ENCODE assay signal across 13 cellular contexts in the genomic region with DNA sequence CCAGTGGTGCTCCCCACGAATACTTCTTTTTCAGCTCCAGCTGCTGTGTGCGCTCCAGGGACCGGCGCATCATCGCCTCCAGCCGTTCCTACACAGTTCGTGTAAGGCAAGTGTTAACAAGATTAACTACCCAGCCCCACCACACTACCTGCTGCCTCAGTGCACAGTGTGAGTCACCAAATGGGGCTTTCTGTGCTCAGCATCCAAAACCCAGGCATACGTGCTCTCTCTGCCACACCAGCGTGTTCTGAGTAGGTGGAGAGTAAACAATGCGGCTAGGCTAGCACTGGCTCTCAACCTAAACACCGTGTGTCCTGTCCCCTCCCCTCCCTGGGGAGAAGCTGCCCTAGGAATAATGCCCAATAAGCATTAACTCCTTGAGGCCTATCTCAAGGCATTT.
DNase-seq lines count a peak whose midpoint lies in the region; ATAC-seq, FAIRE-seq and TF ChIP-seq lines count a peak whose summit lies in the region.
"Had no signal": no experiment of that assay in that cellular context is flagged by ENCODE, and none has a peak within 500 bp of the region (broad histone marks: within the 10 kb centered on the region; RNA-seq: fewer than 3 reads in every experiment).

No MANE protein-coding gene starts in this region.

- no peak overlapping the region for H3K4me3 Mint-ChIP-seq in MCF 10A (ENCODE audit: unreplicated experiment)

- H3K27me3 Mint-ChIP-seq in MCF 10A (ENCODE audit: insufficient read depth, unreplicated experiment) = peaks cover 82% of the 10 kb centered on the region

- POLR2A ChIA-PET in MCF 10A (lab: Yijun Ruan, JAX) (no interaction called here), GM12878 (lab: Charles Lee) (no interaction called here)

- H3K9me3 ChIP-seq in breast epithelium (no peaks in the 10 kb centered on the region), Karpas-422 (ENCODE audit: low read length) (no peaks in the 10 kb centered on the region), GM12878 (replicated peaks; ENCODE audit: control insufficient read depth, insufficient read depth, low read length) (no peaks in the 10 kb centered on the region)
- H3K9me3 ChIP-seq: MG63, upper lobe of left lung had no signal

- in situ Hi-C loops in GM12878 (cut with MboI) = loop anchor here (25.0 kb wide), 2 partner anchors 144 to 1669 kb away; no protein-coding TSS in a partner anchor

- no peak for TF ChIP-seq RAD21 in GM12878 (IDR thresholded peaks at IDR 0.05; ENCODE audit: insufficient read depth, low read depth, low read length)

- FAIRE-seq in GM12878 (lab: Jason Lieb, UNC) (no peak), urothelium cell line (lab: Jason Lieb, UNC) (no peak)

- SMC1A ChIA-PET in GM12878 (lab: Charles Lee; ENCODE audit: uncharacterized antibody, unreplicated experiment) = interaction anchor here (0.6 to 2.9 kb wide), 5 partner anchors 8 to 389 kb away, joined by 3 to 15 read pairs (median 4); no protein-coding TSS in a partner anchor

- CTCF ChIA-PET in MCF 10A (lab: Yijun Ruan, JAX) = interaction anchor here (0.6 to 0.7 kb wide), 4 partner anchors 29 to 153 kb away, joined by 3 to 4 read pairs (median 4); no protein-coding TSS in a partner anchor
- CTCF ChIA-PET in GM12878 (lab: Yijun Ruan, JAX) = interaction anchor here (1.4 to 3.8 kb wide), 2 partner anchors 11 to 12 kb away, joined by 4 to 21 read pairs; no protein-coding TSS in a partner anchor

- peak; percentile 59 for DNase-seq in MCF 10A (ENCODE audit: unreplicated experiment)
- no peak for DNase-seq in breast epithelium (ENCODE audit: low spot score in 2 of 2)
- peak; percentile 51 for DNase-seq in Karpas-422
- no peak for DNase-seq in GM12878 (ENCODE audit: low read depth, low spot score)
- peak; percentile 22 for DNase-seq in urothelium cell line (ENCODE audit: low spot score)
- no peak for DNase-seq in retina
- DNase-seq in NCI-H146 (lab: John Stamatoyannopoulos, UW) = no peak
- no peak for DNase-seq in effector CD8-positive, alpha-beta T cell (lab: John Stamatoyannopoulos, UW)
- DNase-seq: activated naive CD4-positive, alpha-beta T cell treated with anti-CD3 and anti-CD28 coated beads, Interleukin-2, amount 50 U/mL, for 16 hours; dermis blood vessel endothelial cell; MG63; upper lobe of left lung had no signal

- no peak for TF ChIP-seq EP300 in GM12878 (IDR thresholded peaks at IDR 0.05; ENCODE audit: borderline replicate concordance in 1 of 2, control insufficient read depth in 1 of 2, low read depth in 2 of 2, low read length in 2 of 2)

- no peak overlapping the region for H3K27ac Mint-ChIP-seq in MCF 10A (ENCODE audit: low read depth, unreplicated experiment)

- BruUV-seq in MCF 10A (replicated peaks; lab: Mats Ljungman, UMichigan) (no TSS peak), GM12878 (replicated peaks; lab: Mats Ljungman, UMichigan) (no TSS peak)

- peaks cover 0 to 49% of the 10 kb centered on the region in 2 donors for H3K27me3 ChIP-seq in breast epithelium
- no peaks in the 10 kb centered on the region for H3K27me3 ChIP-seq in Karpas-422 (ENCODE audit: low read length)
- no peaks in the 10 kb centered on the region; a peak in 1 of 4 replicates for H3K27me3 ChIP-seq in GM12878 (replicated peaks in 1 of 2; ENCODE audit: control insufficient read depth in 2 of 2, insufficient read depth in 2 of 2, low read length in 1 of 2)
- H3K27me3 ChIP-seq: MG63, upper lobe of left lung had no signal

- 0 out of 2 replicates have a peak overlapping the region, but pooled peaks have one; percentile 18 for H2AFZ ChIP-seq in Karpas-422 (ENCODE audit: low read length)
- no peak overlapping the region for H2AFZ ChIP-seq in GM12878 (ENCODE audit: control insufficient read depth, low read depth, low read length)

- H4K20me1 ChIP-seq in Karpas-422 (ENCODE audit: insufficient read depth, low read depth, low read length) (no peaks in the 10 kb centered on the region), GM12878 (ENCODE audit: control insufficient read depth, insufficient read depth) (no peaks in the 10 kb centered on the region)

- peak overlapping the region; percentile 71 for H3K4me2 ChIP-seq in Karpas-422 (ENCODE audit: low read depth, low read length, poor library complexity, severe bottlenecking)
- H3K4me2 ChIP-seq in GM12878 (ENCODE audit: control insufficient read depth, insufficient read depth) = no peak overlapping the region

- H3K4me1 Mint-ChIP-seq in MCF 10A (ENCODE audit: insufficient read depth, unreplicated experiment) = peaks cover 6% of the 10 kb centered on the region

- H3K36me3 ChIP-seq in breast epithelium (no peaks in the 10 kb centered on the region), Karpas-422 (ENCODE audit: insufficient read depth, low read length) (no peaks in the 10 kb centered on the region), GM12878 (ENCODE audit: control insufficient read depth in 2 of 2, insufficient read depth in 2 of 2, low read length in 1 of 2) (no peaks in the 10 kb centered on the region)
- H3K36me3 ChIP-seq: MG63, upper lobe of left lung had no signal

- intact Hi-C loops in MCF 10A (cut with micrococcal nuclease) (no loop called here), breast epithelium (cut with DNase I; ENCODE audit: low total_unique reads) (no loop called here), GM12878 (cut with micrococcal nuclease; ENCODE audit: unreplicated experiment) (no loop called here)

- H3K27ac ChIP-seq in breast epithelium (no peak overlapping the region), Karpas-422 (ENCODE audit: low read length) (peak overlapping the region; percentile 93), GM12878 (ENCODE audit: control insufficient read depth, insufficient read depth) (no peak overlapping the region)
- H3K27ac ChIP-seq: upper lobe of left lung had no signal

- H3K9me2 ChIP-seq in Karpas-422 (replicated peaks; ENCODE audit: insufficient read depth, low read length) = no peaks in the 10 kb centered on the region

- TF ChIP-seq POLR2A in breast epithelium (IDR thresholded peaks at IDR 0.05) (no peak), GM12878 (IDR thresholded peaks at IDR 0.05; ENCODE audit: low read depth, low read length) (no peak)

- WGBS in GM12878 (ENCODE audit: insufficient coverage, insufficient replicate concordance, low lambda C conversion rate, missing lambda C conversion rate) = 41% methylated on average over 11 of the region's 11 CpGs

- peak; percentile 67 for ATAC-seq in GM12878
- ATAC-seq: Panc1 had no signal

- RAD21 ChIA-PET in GM12878 (lab: Charles Lee; ENCODE audit: unreplicated experiment) = interaction anchor here (0.6 to 3.7 kb wide), 2 partner anchors 11 to 78 kb away, joined by 4 to 18 read pairs; no protein-coding TSS in a partner anchor

- H3K9ac ChIP-seq in Karpas-422 (ENCODE audit: low read length) = peak overlapping the region; percentile 66
- no peak overlapping the region for H3K9ac ChIP-seq in GM12878 (ENCODE audit: control insufficient read depth, insufficient read depth, low read length)

- no peak for TF ChIP-seq CTCF in MCF 10A (IDR thresholded peaks at IDR 0.05; ENCODE audit: unreplicated experiment)
- no peak for TF ChIP-seq CTCF in breast epithelium (IDR thresholded peaks at IDR 0.05)
- TF ChIP-seq CTCF in GM12878 (IDR thresholded peaks at IDR 0.05 in 2 of 3, conservative IDR thresholded peaks at IDR 0.05 in 1 of 3; ENCODE audit: control insufficient read depth in 2 of 3, extremely low read depth in 1 of 3, insufficient read depth in 1 of 3, low read depth in 3 of 3, low read length in 3 of 3) = no peak

- no peaks in the 10 kb centered on the region for H3K4me1 ChIP-seq in breast epithelium
- peaks cover 71% of the 10 kb centered on the region for H3K4me1 ChIP-seq in Karpas-422 (ENCODE audit: low read length)
- H3K4me1 ChIP-seq in GM12878 (ENCODE audit: control insufficient read depth, insufficient read depth, low read length) = no peaks in the 10 kb centered on the region

- H3K36me3 Mint-ChIP-seq in MCF 10A (ENCODE audit: insufficient read depth, unreplicated experiment) = no peaks in the 10 kb centered on the region

- H3K4me3 ChIP-seq in breast epithelium (no peak overlapping the region), Karpas-422 (ENCODE audit: low read length) (peak overlapping the region; percentile 66), GM12878 (no peak overlapping the region)
- H3K4me3 ChIP-seq: MG63, upper lobe of left lung had no signal

- H3K79me2 ChIP-seq in Karpas-422 (ENCODE audit: low read length) (no peaks in the 10 kb centered on the region), GM12878 (ENCODE audit: control insufficient read depth, insufficient read depth, low read length) (no peaks in the 10 kb centered on the region)

- H3K9me3 Mint-ChIP-seq in MCF 10A (ENCODE audit: unreplicated experiment) = no peaks in the 10 kb centered on the region

TF ChIP-seq in GM12878, 131 proteins besides CTCF, POLR2A, EP300 and RAD21 (continues in another document):
- TF ChIP-seq TCF3 (IDR thresholded peaks at IDR 0.05; ENCODE audit: borderline replicate concordance, insufficient read depth, low read depth, low read length) (no peak), ZNF384 (IDR thresholded peaks at IDR 0.05; ENCODE audit: borderline replicate concordance, low read depth, low read length) (no peak)
- TF ChIP-seq, protein P1, sequence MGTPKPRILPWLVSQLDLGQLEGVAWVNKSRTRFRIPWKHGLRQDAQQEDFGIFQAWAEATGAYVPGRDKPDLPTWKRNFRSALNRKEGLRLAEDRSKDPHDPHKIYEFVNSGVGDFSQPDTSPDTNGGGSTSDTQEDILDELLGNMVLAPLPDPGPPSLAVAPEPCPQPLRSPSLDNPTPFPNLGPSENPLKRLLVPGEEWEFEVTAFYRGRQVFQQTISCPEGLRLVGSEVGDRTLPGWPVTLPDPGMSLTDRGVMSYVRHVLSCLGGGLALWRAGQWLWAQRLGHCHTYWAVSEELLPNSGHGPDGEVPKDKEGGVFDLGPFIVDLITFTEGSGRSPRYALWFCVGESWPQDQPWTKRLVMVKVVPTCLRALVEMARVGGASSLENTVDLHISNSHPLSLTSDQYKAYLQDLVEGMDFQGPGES (IDR thresholded peaks at IDR 0.05) = no peak

Comparison
In these comparisons a context has a peak if more than half of its experiments do, and no peak if none do; other contexts are left out.
1. DNase-seq: peak in MCF 10A (single experiment), Karpas-422 (single experiment) and urothelium cell line (single experiment); none in breast epithelium (0 of 2), GM12878 (single experiment), retina (single experiment), NCI-H146 (single experiment) and effector CD8-positive, alpha-beta T cell (single experiment).